Comparison of ENCODE assay signal across 14 cellular contexts in genomic region chr2:16729335-16729734, GRCh38.
DNase-seq lines count a peak whose midpoint lies in the region; ATAC-seq and TF ChIP-seq lines count a peak whose summit lies in the region.
"Had no signal": no experiment of that assay in that cellular context is flagged by ENCODE, and none has a peak within 500 bp of the region (broad histone marks: within the 10 kb centered on the region; RNA-seq: fewer than 3 reads in every experiment).

No MANE protein-coding gene starts in this region.

- no peaks in the 10 kb centered on the region for H4K20me1 ChIP-seq in GM23248 (ENCODE audit: insufficient read depth)

- in situ Hi-C loops in GM23248 (cut with MboI) = no loop called here

- H3K9ac ChIP-seq in GM23248 = no peak overlapping the region

- H3K27ac ChIP-seq in cingulate gyrus (ENCODE audit: low read depth, low read length) (peak overlapping the region; percentile 24), GM23248 (no peak overlapping the region)
- H3K27ac ChIP-seq: left ventricle myocardium inferior had no signal

- WGBS in GM23248 (ENCODE audit: low coverage in 1 of 2, low lambda C conversion rate in 2 of 2, missing lambda C conversion rate in 2 of 2), 2 experiments = 23 to 32% methylated on average over 5 of the region's 5 CpGs

- H2AFZ ChIP-seq in GM23248 = no peak overlapping the region

- H3K4me1 ChIP-seq in GM23248 (ENCODE audit: insufficient read depth) = no peaks in the 10 kb centered on the region
- H3K4me1 ChIP-seq: left ventricle myocardium inferior had no signal

- H3K79me2 ChIP-seq in GM23248 (ENCODE audit: insufficient read depth) = no peaks in the 10 kb centered on the region

- TF ChIP-seq CTCF in GM20000 (IDR thresholded peaks at IDR 0.05; ENCODE audit: extremely low read depth, missing control alignments) = no peak

- H3K4me2 ChIP-seq in GM23248 (ENCODE audit: unreplicated experiment) = no peak overlapping the region

- DNase-seq in GM20000 (ENCODE audit: low spot score) (peak; percentile 49), dedifferentiated amniotic fluid mesenchymal stem cell (ENCODE audit: extremely low spot score) (no peak), GM23248 (no peak), cardiac septum (ENCODE audit: low spot score) (no peak)
- DNase-seq: amygdala; effector CD4-positive, alpha-beta T cell; GOT3; head of caudate nucleus; left ventricle myocardium inferior; NCI-H1105; SW 1271 had no signal

- intact Hi-C loops in cardiac septum (cut with DNase I) = no loop called here

- no peaks in the 10 kb centered on the region for H3K27me3 ChIP-seq in GM23248 (replicated peaks; ENCODE audit: insufficient read depth)

- H3F3A ChIP-seq in GM23248 (ENCODE audit: insufficient read depth) = no peaks in the 10 kb centered on the region

- H3K9me2 ChIP-seq in GM23248 (ENCODE audit: insufficient read depth) = no peaks in the 10 kb centered on the region

- H3K4me3 ChIP-seq in GM23248 = no peak overlapping the region
- H3K4me3 ChIP-seq: left ventricle myocardium inferior had no signal

- H3K36me3 ChIP-seq in GM23248 (ENCODE audit: low read depth) = no peaks in the 10 kb centered on the region
- H3K36me3 ChIP-seq: left ventricle myocardium inferior had no signal

- no peaks in the 10 kb centered on the region for H3K9me3 ChIP-seq in GM23248 (ENCODE audit: low read depth)
- H3K9me3 ChIP-seq: left ventricle myocardium inferior had no signal

- ATAC-seq in GM18502 (IDR thresholded peaks at IDR 0.05; ENCODE audit: poor library complexity, unreplicated experiment) (peak; percentile 68), HG03159 (IDR thresholded peaks at IDR 0.05; ENCODE audit: unreplicated experiment) (peak; percentile 61)
